Comparison of ENCODE assay signal across 10 cellular contexts in the genomic region with DNA sequence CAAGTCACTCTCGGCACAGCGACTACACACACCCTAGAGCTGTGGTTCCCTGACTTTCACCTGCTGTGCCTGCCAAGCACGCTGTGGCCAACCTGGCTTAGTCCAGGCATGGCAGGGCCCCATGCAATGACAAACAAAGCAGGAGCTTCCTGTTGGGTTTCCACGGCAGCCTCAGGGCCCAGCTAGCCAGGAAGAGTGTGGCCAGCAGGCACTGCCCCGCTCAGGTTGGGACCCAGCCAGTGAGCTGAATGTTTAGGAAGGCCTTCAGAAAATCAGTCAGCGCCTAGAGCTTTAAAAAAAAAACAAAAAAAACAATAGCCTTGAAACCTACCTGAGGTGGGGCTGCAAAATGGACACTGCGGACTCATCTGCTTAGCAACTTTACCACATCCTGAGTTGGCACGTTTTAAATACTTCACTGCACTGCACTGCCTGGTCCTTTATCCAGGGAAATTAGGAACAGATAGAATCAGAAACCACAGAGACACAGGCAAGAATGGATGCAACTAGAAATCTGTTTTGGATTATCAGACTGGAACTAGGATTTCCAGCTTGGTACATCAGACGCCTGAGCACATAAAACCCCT. TPM values are rescaled to one million over a fixed set of nuclear protein-coding genes. Genes with fewer than 3 reads are reported as not detected.
DNase-seq lines count a peak whose midpoint lies in the region; ATAC-seq and TF ChIP-seq lines count a peak whose summit lies in the region.
"Had no signal": no experiment of that assay in that cellular context is flagged by ENCODE, and none has a peak within 500 bp of the region (broad histone marks: within the 10 kb centered on the region; RNA-seq: fewer than 3 reads in every experiment).

No MANE protein-coding gene starts in this region.

- no peak overlapping the region for H3K4me2 ChIP-seq in Karpas-422 (ENCODE audit: low read depth, low read length, poor library complexity, severe bottlenecking)

- no peaks in the 10 kb centered on the region for H4K20me1 ChIP-seq in Karpas-422 (ENCODE audit: insufficient read depth, low read depth, low read length)

- no peak overlapping the region for H3K4me3 ChIP-seq in mucosa of descending colon
- no peak overlapping the region for H3K4me3 ChIP-seq in Karpas-422 (ENCODE audit: low read length)

- intact Hi-C loops in mucosa of descending colon (cut with DNase I, micrococcal nuclease): loop anchor here in 1 of 2 donors (10.0 kb wide), 1 partner anchor 324 kb away; no protein-coding TSS in a partner anchor

- H3K9ac ChIP-seq in Karpas-422 (ENCODE audit: low read length): no peak overlapping the region

- no peak overlapping the region for H2AFZ ChIP-seq in Karpas-422 (ENCODE audit: low read length)

- ATAC-seq in mucosa of descending colon (peak; percentile 60), GM18870 (IDR thresholded peaks at IDR 0.05; ENCODE audit: unreplicated experiment) (no peak)

- TF ChIP-seq CTCF in C4-2B (conservative IDR thresholded peaks at IDR 0.05) (no peak), mucosa of descending colon (IDR thresholded peaks at IDR 0.05) (no peak)

- DNase-seq in NCI-H2196 (lab: John Stamatoyannopoulos, UW; ENCODE audit: unreplicated experiment) (peak; percentile 45), dermis microvascular lymphatic vessel endothelial cell (ENCODE audit: low read depth in 2 of 2) (peak; percentile 75 to 90), mucosa of descending colon (peak; percentile 23 to 63 (median 57)), germinal center (ENCODE audit: low spot score) (no peak), Karpas-422 (no peak)
- no peak for DNase-seq in stimulated activated naive CD4-positive, alpha-beta T cell treated with Interleukin-2 at 50 U/mL for 16 hours (lab: John Stamatoyannopoulos, UW)

- no peaks in the 10 kb centered on the region for H3K9me2 ChIP-seq in Karpas-422 (replicated peaks; ENCODE audit: insufficient read depth, low read length)

- H3K79me2 ChIP-seq in Karpas-422 (ENCODE audit: low read length): no peaks in the 10 kb centered on the region

- no peaks in the 10 kb centered on the region for H3K27me3 ChIP-seq in Karpas-422 (ENCODE audit: low read length)

- H3K4me1 ChIP-seq in mucosa of descending colon (ENCODE audit: low read depth) (peaks cover 7% of the 10 kb centered on the region), Karpas-422 (ENCODE audit: low read length) (no peaks in the 10 kb centered on the region)

- H3K9me3 ChIP-seq in mucosa of descending colon: no peaks in the 10 kb centered on the region
- H3K9me3 ChIP-seq in Karpas-422 (ENCODE audit: low read length): no peaks in the 10 kb centered on the region

- H3K36me3 ChIP-seq in mucosa of descending colon (ENCODE audit: low read depth) (no peaks in the 10 kb centered on the region), Karpas-422 (ENCODE audit: insufficient read depth, low read length) (no peaks in the 10 kb centered on the region)

- peak overlapping the region; percentile 75 for H3K27ac ChIP-seq in C4-2B
- no peak overlapping the region for H3K27ac ChIP-seq in Karpas-422 (ENCODE audit: low read length)

RNA-seq across cellular contexts. Expression of a gene that starts 36.3 kb away (rescaled TPM):
- total RNA-seq in dermis microvascular lymphatic vessel endothelial cell (not detected in 2 replicates), mucosa of descending colon (not detected)
- total RNA-seq in Karpas-422 (2014; rRNA removed; shearing (Covaris generic); ENCODE audit: low replicate concordance): not detected in 2 replicates
- total RNA-seq: liver; T-helper 1 cell treated with Interleukin-12 subunit alpha and Interleukin-12 subunit beta and Interleukin-4 antibody, amounts not matched to agents 30 ng/mL and 1 ng/mL, for 36 hours had no signal

Comparison
In these comparisons a context has a peak if more than half of its experiments do, and no peak if none do; other contexts are left out.
1. DNase-seq: peak in NCI-H2196 (single experiment), dermis microvascular lymphatic vessel endothelial cell (2 of 2) and mucosa of descending colon (3 of 3); none in germinal center (single experiment), Karpas-422 (single experiment) and stimulated activated naive CD4-positive, alpha-beta T cell treated with Interleukin-2 at 50 U/mL for 16 hours (single experiment).